14 cellular contexts compared by ENCODE assay signal in genomic region chr4:25351777-25352421, GRCh38. TPM values are rescaled to one million over a fixed set of nuclear protein-coding genes. Genes with fewer than 3 reads are reported as not detected.
DNase-seq lines count a peak whose midpoint lies in the region; ATAC-seq and TF ChIP-seq lines count a peak whose summit lies in the region.
"Had no signal": no experiment of that assay in that cellular context is flagged by ENCODE, and none has a peak within 500 bp of the region (broad histone marks: within the 10 kb centered on the region; RNA-seq: fewer than 3 reads in every experiment).

No MANE protein-coding gene starts in this region.

- POLR2A ChIA-PET in T-cell (lab: Charles Lee) = no interaction called here
- POLR2A ChIA-PET in CD8-positive, alpha-beta memory T cell (lab: Charles Lee) = no interaction called here

- in situ Hi-C loops in Caki2 (cut with HindIII; ENCODE audit: low pct_unique_long_range_greater_than_20kb, low sequenced_read_pairs) = no loop called here

- DNase-seq in Caki2 (ENCODE audit: low read depth) (peak; percentile 52), M059J (ENCODE audit: low read depth) (peak; percentile 64), cardiac fibroblast (ENCODE audit: low read depth in 2 of 2) (peak; percentile 33 to 67), kidney epithelial cell (ENCODE audit: low read depth) (peak; percentile 51), T-cell (no peak), NCI-H82 treated with DMSO at 0.1 percent for 48 hours (lab: John Stamatoyannopoulos, UW; ENCODE audit: unreplicated experiment) (no peak), cortex of kidney (lab: John Stamatoyannopoulos, UW) (no peak)
- DNase-seq in CD8-positive, alpha-beta memory T cell = no peak
- DNase-seq: activated CD4-positive, alpha-beta T cell treated with anti-CD3 and anti-CD28 coated beads for 1 hour; mucosa of descending colon; NCI-H2081 treated with DMSO at 0.1 percent for 48 hours; stimulated activated CD4-positive, alpha-beta T cell treated with anti-CD3 and anti-CD28 coated beads, Interleukin-2, amount 100 ng/mL, for 48 hours had no signal

- no peaks in the 10 kb centered on the region for H3K9me3 Mint-ChIP-seq in T-cell
- no peaks in the 10 kb centered on the region for H3K9me3 Mint-ChIP-seq in CD8-positive, alpha-beta memory T cell
- H3K9me3 Mint-ChIP-seq: stimulated activated memory B cell treated with anti-CD40 and anti-IgM and Interleukin-4, amounts not matched to agents 10 μg/mL and 1 μg/mL and 100 μg/mL, for 72 hours had no signal

- peaks cover 27% of the 10 kb centered on the region for H3K36me3 Mint-ChIP-seq in T-cell
- peaks cover 4 to 35% (median 8%) of the 10 kb centered on the region in 3 donors for H3K36me3 Mint-ChIP-seq in CD8-positive, alpha-beta memory T cell

- H3K27ac Mint-ChIP-seq in T-cell = no peak overlapping the region
- no peak overlapping the region for H3K27ac Mint-ChIP-seq in CD8-positive, alpha-beta memory T cell
- H3K27ac Mint-ChIP-seq: stimulated activated memory B cell treated with anti-CD40 and anti-IgM and Interleukin-4, amounts not matched to agents 10 μg/mL and 1 μg/mL and 100 μg/mL, for 72 hours had no signal

- H3K9me3 ChIP-seq in CD8-positive, alpha-beta memory T cell (ENCODE audit: low read length) = no peaks in the 10 kb centered on the region
- H3K9me3 ChIP-seq: mucosa of descending colon had no signal

- no peak for ATAC-seq in T-cell (replicated peaks in 1 of 4)
- ATAC-seq: mucosa of descending colon; stimulated activated memory B cell treated with anti-CD40 and anti-IgM and Interleukin-4, amounts not matched to agents 10 μg/mL and 1 μg/mL and 100 μg/mL, for 72 hours had no signal

- H3K27ac ChIP-seq in CD8-positive, alpha-beta memory T cell (ENCODE audit: low read depth, low read length) = no peak overlapping the region
- H3K27ac ChIP-seq: C4-2B had no signal

- H3K4me3 Mint-ChIP-seq in T-cell = no peak overlapping the region
- H3K4me3 Mint-ChIP-seq in CD8-positive, alpha-beta memory T cell = no peak overlapping the region
- H3K4me3 Mint-ChIP-seq: stimulated activated memory B cell treated with anti-CD40 and anti-IgM and Interleukin-4, amounts not matched to agents 10 μg/mL and 1 μg/mL and 100 μg/mL, for 72 hours had no signal

- H3K27me3 ChIP-seq in kidney epithelial cell (ENCODE audit: control insufficient read depth, insufficient read depth, low read length) = no peaks in the 10 kb centered on the region
- no peaks in the 10 kb centered on the region for H3K27me3 ChIP-seq in CD8-positive, alpha-beta memory T cell (ENCODE audit: insufficient read depth, low read length, poor library complexity, severe bottlenecking)

- H3K4me1 Mint-ChIP-seq in T-cell = no peaks in the 10 kb centered on the region
- no peaks in the 10 kb centered on the region for H3K4me1 Mint-ChIP-seq in CD8-positive, alpha-beta memory T cell

- H3K36me3 ChIP-seq in kidney epithelial cell (ENCODE audit: control insufficient read depth, insufficient read depth, low read length) = no peaks in the 10 kb centered on the region
- no peaks in the 10 kb centered on the region for H3K36me3 ChIP-seq in CD8-positive, alpha-beta memory T cell (ENCODE audit: insufficient read depth, low read length)

- H3K4me1 ChIP-seq in CD8-positive, alpha-beta memory T cell (ENCODE audit: insufficient read depth, low read length) = no peaks in the 10 kb centered on the region

- H3K27me3 Mint-ChIP-seq in T-cell = no peaks in the 10 kb centered on the region
- no peaks in the 10 kb centered on the region for H3K27me3 Mint-ChIP-seq in CD8-positive, alpha-beta memory T cell
- H3K27me3 Mint-ChIP-seq: stimulated activated memory B cell treated with anti-CD40 and anti-IgM and Interleukin-4, amounts not matched to agents 10 μg/mL and 1 μg/mL and 100 μg/mL, for 72 hours had no signal

- H3K4me3 ChIP-seq in cardiac fibroblast (replicated peaks in 1 of 2; ENCODE audit: low read depth in 2 of 2, low read length in 2 of 2) = no peak overlapping the region
- H3K4me3 ChIP-seq in kidney epithelial cell (ENCODE audit: low read depth, low read length) = no peak overlapping the region
- no peak overlapping the region for H3K4me3 ChIP-seq in CD8-positive, alpha-beta memory T cell (ENCODE audit: low read length)
- H3K4me3 ChIP-seq: mucosa of descending colon had no signal

- no peak for TF ChIP-seq CTCF in cardiac fibroblast (IDR thresholded peaks at IDR 0.05; ENCODE audit: low read depth, low read length)
- no peak for TF ChIP-seq CTCF in kidney epithelial cell (IDR thresholded peaks at IDR 0.05; ENCODE audit: insufficient read depth, low read length, poor library complexity, severe bottlenecking)

- CTCF ChIA-PET in T-cell (lab: Charles Lee) = interaction anchor here (0.5 to 1.3 kb wide), 3 partner anchors 15 to 200 kb away, joined by 3 to 7 read pairs (median 3); no protein-coding TSS in a partner anchor
- CTCF ChIA-PET in CD8-positive, alpha-beta memory T cell (lab: Charles Lee) = interaction anchor here (1.9 kb wide), 1 partner anchor 40 kb away, joined by 5 read pairs; the partner anchor contains the start of gene ZCCHC4

RNA-seq across cellular contexts. Expression of gene ANAPC4, which starts 25.2 kb away (rescaled TPM):
- total RNA-seq in Caki2 (2014; rRNA removed; shearing (Covaris generic); ENCODE audit: low replicate concordance) = 15.6 and 17.1 TPM in 2 replicates
- 9.3 and 19.8 TPM in 2 replicates for total RNA-seq in M059J (2014; rRNA removed; shearing (Covaris generic))
- 16.6 and 24.9 TPM in 2 replicates for total RNA-seq in kidney epithelial cell
- 10 to 100 TPM; 40.4 to 56.6 (median 50.5) TPM for total RNA-seq in T-cell
- total RNA-seq in CD8-positive, alpha-beta memory T cell = 10 to 100 TPM; 35.7 to 37.7 TPM
- 21.5 TPM for polyA plus RNA-seq in CD8-positive, alpha-beta memory T cell

RNA-seq across cellular contexts. Expression of gene ZCCHC4, which starts 39.3 kb away (rescaled TPM):
- 10.1 and 13.4 TPM in 2 replicates for total RNA-seq in Caki2 (2014; rRNA removed; shearing (Covaris generic); ENCODE audit: low replicate concordance)
- total RNA-seq in M059J (2014; rRNA removed; shearing (Covaris generic)) = 10.3 and 15.9 TPM in 2 replicates
- total RNA-seq in kidney epithelial cell (7.0 and 9.7 TPM in 2 replicates), T-cell (10 to 100 TPM; 10.6 to 12.9 (median 12.0) TPM)
- total RNA-seq in CD8-positive, alpha-beta memory T cell = 10 to 100 TPM; 14.1 to 15.0 TPM
- polyA plus RNA-seq in CD8-positive, alpha-beta memory T cell = 11.6 TPM

Comparison
In these comparisons a context has a peak if more than half of its experiments do, and no peak if none do; other contexts are left out.
1. DNase-seq: peak in Caki2 (single experiment), M059J (single experiment), cardiac fibroblast (2 of 2) and kidney epithelial cell (single experiment); none in T-cell (0 of 34), NCI-H82 treated with DMSO at 0.1 percent for 48 hours (single experiment), cortex of kidney (single experiment) and CD8-positive, alpha-beta memory T cell (0 of 5).